ENCODE assay signal across 8 cellular contexts in the genomic region with DNA sequence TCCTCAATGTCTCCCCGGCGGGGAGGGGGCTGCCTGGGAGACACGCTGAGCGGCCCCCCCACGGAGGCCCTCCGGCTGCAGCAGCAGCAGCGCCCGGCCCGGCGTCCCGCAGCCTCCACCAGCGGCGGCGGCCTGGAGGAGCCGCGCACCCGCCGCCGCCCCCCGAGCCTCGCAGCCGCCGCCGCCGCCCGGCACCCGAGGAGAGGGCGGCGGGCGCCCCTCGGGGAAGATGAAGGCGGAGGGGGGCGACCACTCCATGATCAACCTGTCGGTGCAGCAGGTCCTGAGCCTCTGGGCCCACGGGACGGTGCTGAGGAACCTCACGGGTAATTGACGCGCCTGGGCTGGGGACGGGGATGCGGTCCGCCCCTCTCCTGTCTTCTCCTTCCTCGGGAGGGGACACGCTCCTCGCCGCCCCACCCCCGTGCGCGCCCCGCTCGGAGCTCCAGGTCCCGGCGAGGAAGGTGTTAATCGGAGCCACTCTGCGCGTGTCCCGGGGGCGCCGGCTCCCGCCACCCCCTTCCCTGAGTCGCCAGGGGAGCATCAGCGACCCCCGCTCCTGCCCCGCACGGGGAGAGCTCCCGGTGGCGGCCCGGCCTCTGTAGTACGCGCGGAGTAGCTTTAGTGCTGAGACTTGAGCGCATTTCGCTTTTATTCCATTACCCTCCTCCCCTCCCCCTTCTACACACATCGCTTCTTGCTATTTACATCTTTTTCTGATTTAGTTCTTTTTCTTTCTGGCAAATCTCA. TPM values are rescaled to one million over a fixed set of nuclear protein-coding genes. Genes with fewer than 3 reads are reported as not detected.
DNase-seq lines count a peak whose midpoint lies in the region; ATAC-seq and TF ChIP-seq lines count a peak whose summit lies in the region.

No MANE protein-coding gene starts in this region.

- in situ Hi-C loops in Panc1 (cut with HindIII; ENCODE audit: low pct_unique_long_range_greater_than_20kb, low sequenced_read_pairs): no loop called here

- POLR2A ChIA-PET in AG04450 (lab: Yijun Ruan, JAX): no interaction called here
- POLR2A ChIA-PET in Panc1 (lab: Charles Lee): interaction anchor here (0.6 kb wide), 1 partner anchor 503 kb away, joined by 3 read pairs; no protein-coding TSS in a partner anchor

- ATAC-seq in GM18517 (IDR thresholded peaks at IDR 0.05; ENCODE audit: unreplicated experiment): peak; percentile 20
- peak; percentile 22 for ATAC-seq in HG03095 (IDR thresholded peaks at IDR 0.05; ENCODE audit: unreplicated experiment)
- ATAC-seq in Panc1: peak; percentile 44
- peak; percentile 4 for ATAC-seq in activated naive CD8-positive, alpha-beta T cell treated with anti-CD3 and anti-CD28 coated beads, Interleukin-2, amount 50 U/mL, for 24 hours
- ATAC-seq in left cardiac atrium: peak; percentile 8 to 18

- TF ChIP-seq CTCF in AG04450 (IDR thresholded peaks at IDR 0.05; ENCODE audit: low read depth, low read length) (no peak), Panc1 (IDR thresholded peaks at IDR 0.05) (no peak)

- H3K36me3 Mint-ChIP-seq in activated naive CD8-positive, alpha-beta T cell treated with anti-CD3 and anti-CD28 coated beads, Interleukin-2, amount 50 U/mL, for 24 hours (ENCODE audit: low read depth): no peaks in the 10 kb centered on the region

- CTCF ChIA-PET in AG04450 (lab: Charles Lee): no interaction called here
- CTCF ChIA-PET in Panc1 (lab: Charles Lee): no interaction called here

- intact Hi-C loops in Panc1 (cut with micrococcal nuclease; ENCODE audit: unreplicated experiment): no loop called here
- intact Hi-C loops in left cardiac atrium (cut with DNase I): no loop called here
- intact Hi-C loops in posterior vena cava (cut with DNase I): no loop called here

- H3K4me3 ChIP-seq in AG04450 (ENCODE audit: low read depth, low read length) (peak overlapping the region; percentile 63), Panc1 (ENCODE audit: low read depth in 2 of 2, low read length in 2 of 2) (peak overlapping the region; percentile 62 to 64)

- H3K27ac Mint-ChIP-seq in activated naive CD8-positive, alpha-beta T cell treated with anti-CD3 and anti-CD28 coated beads, Interleukin-2, amount 50 U/mL, for 24 hours: peak overlapping the region; percentile 28

- no peaks in the 10 kb centered on the region for H3K9me3 Mint-ChIP-seq in activated naive CD8-positive, alpha-beta T cell treated with anti-CD3 and anti-CD28 coated beads, Interleukin-2, amount 50 U/mL, for 24 hours

- no TSS peak for BruUV-seq in Panc1 (replicated peaks; lab: Mats Ljungman, UMichigan)

- H3K36me3 ChIP-seq in Panc1 (ENCODE audit: control insufficient read depth, insufficient read depth, low read length): no peaks in the 10 kb centered on the region

- H3K27ac ChIP-seq in AG04450 (ENCODE audit: low read depth, low read length) (no peak overlapping the region), Panc1 (ENCODE audit: low read length) (no peak overlapping the region)

- H3K9me3 ChIP-seq in AG04450 (ENCODE audit: control insufficient read depth, insufficient read depth, low read length) (peaks cover 2% of the 10 kb centered on the region; the same call in 1 of the 2 replicates), Panc1 (ENCODE audit: control insufficient read depth, insufficient read depth, low read depth, low read length) (no peaks in the 10 kb centered on the region)

- H3K4me1 ChIP-seq in Panc1 (ENCODE audit: control insufficient read depth, insufficient read depth, low read length): peaks cover 5% of the 10 kb centered on the region; the same call in 1 of the 2 replicates

- H3K27me3 ChIP-seq in AG04450 (ENCODE audit: control insufficient read depth, insufficient read depth, low read length) (peaks cover 15% of the 10 kb centered on the region), Panc1 (ENCODE audit: control insufficient read depth, insufficient read depth, low read length) (peaks cover 37% of the 10 kb centered on the region)

- peak overlapping the region; percentile 80 for H3K4me3 Mint-ChIP-seq in activated naive CD8-positive, alpha-beta T cell treated with anti-CD3 and anti-CD28 coated beads, Interleukin-2, amount 50 U/mL, for 24 hours

- DNase-seq in AG04450 (ENCODE audit: low read depth, low spot score): no peak
- DNase-seq in Panc1 (ENCODE audit: low read depth, low spot score): no peak
- peak; percentile 29 for DNase-seq in activated naive CD8-positive, alpha-beta T cell treated with anti-CD3 and anti-CD28 coated beads, Interleukin-2, amount 50 U/mL, for 24 hours
- DNase-seq in left cardiac atrium: peak; percentile 45
- DNase-seq in posterior vena cava (ENCODE audit: low spot score): peak; percentile 87
- DNase-seq in amniotic stem cell (lab: John Stamatoyannopoulos, UW): no peak

- H3K27me3 Mint-ChIP-seq in activated naive CD8-positive, alpha-beta T cell treated with anti-CD3 and anti-CD28 coated beads, Interleukin-2, amount 50 U/mL, for 24 hours: peaks cover 10% of the 10 kb centered on the region

- peaks cover 12% of the 10 kb centered on the region for H3K4me1 Mint-ChIP-seq in activated naive CD8-positive, alpha-beta T cell treated with anti-CD3 and anti-CD28 coated beads, Interleukin-2, amount 50 U/mL, for 24 hours

RNA-seq across cellular contexts. Expression of a gene that starts 0.7 kb away (rescaled TPM):
- 0.22 and 0.26 TPM in 2 replicates for polyA plus RNA-seq in AG04450 (2011; rRNA removed)
- 0.32 and 0.48 TPM in 2 replicates for polyA minus RNA-seq in AG04450 (2011; rRNA and poly(A)+ RNA removed)
- total RNA-seq in Panc1 (2021; ENCODE audit: unreplicated experiment) (1.3 TPM), left cardiac atrium (1 to 10 TPM; 5.6 to 5.7 TPM), posterior vena cava (1 to 10 TPM; 5.6 to 9.5 TPM)
- polyA plus RNA-seq in Panc1 (2012; ENCODE audit: insufficient read length): 0.44 TPM

Comparison
In these comparisons a context has a peak if more than half of its experiments do, and no peak if none do; other contexts are left out.
1. DNase-seq: peak in activated naive CD8-positive, alpha-beta T cell treated with anti-CD3 and anti-CD28 coated beads, Interleukin-2, amount 50 U/mL, for 24 hours (single experiment), left cardiac atrium (single experiment) and posterior vena cava (single experiment); none in AG04450 (single experiment), Panc1 (single experiment) and amniotic stem cell (single experiment).
2. Peak in every context shown above with its lines, with median percentiles within 50 percentile points of each other: ATAC-seq.